ENCODE assay signal across 19 cellular contexts in genomic region chr9:130378875-130379648, GRCh38.
"Had no signal": no experiment of that assay in that cellular context is flagged by ENCODE, and none has a peak within 500 bp of the region (broad histone marks: within the 10 kb centered on the region; RNA-seq: fewer than 3 reads in every experiment).

No MANE protein-coding gene starts in this region.

- H3K36me3 ChIP-seq: SJSA1 had no signal

- H3K4me3 Mint-ChIP-seq: IgD-negative memory B cell had no signal

- H3K36me3 Mint-ChIP-seq: IgD-negative memory B cell had no signal

- H3K4me3 ChIP-seq: SJSA1, SK-N-MC had no signal

- H3K4me1 ChIP-seq: SJSA1 had no signal

- DNase-seq: KBM-7, MV-4-11, NCI-H1048, NCI-H1105, NCI-H1417, NCI-H1436 treated with DMSO at 0.1 percent for 48 hours, NCI-H187, NCI-H2029 treated with DMSO at 0.1 percent for 48 hours, NCI-H2171 treated with DMSO at 0.1 percent for 48 hours, NCI-H345, NCI-H524 treated with DMSO at 0.1 percent for 48 hours, NCI-H69, NCI-H774, Right ventricle myocardium superior, SIG-M5 had no signal

- H3K27me3 ChIP-seq: SJSA1 had no signal

- H3K9me3 ChIP-seq: SJSA1 had no signal

- FAIRE-seq: RCC 7860 had no signal

- H3K27ac ChIP-seq: SJSA1, SK-N-MC had no signal

- H3K9me3 Mint-ChIP-seq: IgD-negative memory B cell had no signal

- H3K4me1 Mint-ChIP-seq: IgD-negative memory B cell had no signal
